Comparison of ENCODE assay signal across 9 cellular contexts in the genomic region with DNA sequence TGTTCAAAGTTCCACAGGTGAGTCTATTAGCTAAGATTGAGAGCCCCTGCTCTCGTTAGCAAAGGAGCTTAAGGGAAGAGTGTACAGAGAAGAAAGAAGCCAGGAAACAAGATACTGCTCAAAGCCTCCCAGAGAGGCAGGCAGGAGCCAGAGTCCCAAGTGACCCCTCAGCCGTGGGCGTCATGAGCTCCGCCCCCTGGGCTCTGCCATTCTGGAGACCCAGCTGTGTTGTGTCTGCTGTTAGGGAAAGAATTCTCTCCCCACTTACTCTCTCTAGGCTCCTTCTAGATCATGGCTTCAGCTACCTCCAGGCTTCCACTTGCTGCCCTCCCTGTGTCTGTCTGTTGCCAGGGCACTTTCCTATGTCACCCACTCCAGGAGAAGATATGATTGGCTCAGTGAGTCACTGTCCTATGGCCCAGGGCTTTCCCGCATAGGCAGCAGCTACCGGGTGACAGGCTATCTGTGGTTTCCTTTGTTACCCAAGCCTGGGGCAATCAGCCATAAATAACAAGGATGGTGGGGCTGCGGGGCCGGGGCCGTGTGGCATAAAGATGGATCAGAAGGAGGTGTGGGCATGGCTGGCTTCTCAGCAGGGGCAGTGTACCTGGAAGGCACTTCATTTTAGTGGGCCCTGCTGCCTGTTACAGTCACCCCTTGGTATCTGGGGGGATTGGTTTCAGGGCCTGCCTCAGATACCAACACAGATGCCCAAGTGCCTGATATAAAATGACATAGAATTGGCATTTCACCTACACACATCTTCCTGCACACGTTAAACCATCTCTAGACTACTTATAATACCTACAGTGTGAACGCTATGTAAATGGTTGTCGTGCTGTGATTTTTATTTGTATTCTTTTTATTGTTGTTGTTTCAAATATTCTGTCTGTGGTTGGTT.
DNase-seq lines count a peak whose midpoint lies in the region; ATAC-seq and TF ChIP-seq lines count a peak whose summit lies in the region.
"Had no signal": no experiment of that assay in that cellular context is flagged by ENCODE, and none has a peak within 500 bp of the region (broad histone marks: within the 10 kb centered on the region; RNA-seq: fewer than 3 reads in every experiment).

No MANE protein-coding gene starts in this region.

- peak overlapping the region; percentile 95 for H2AFZ ChIP-seq in neural progenitor cell (replicated peaks)

- TF ChIP-seq POLR2A in Peyer's patch (IDR thresholded peaks at IDR 0.05), result no peak

- H3K9ac ChIP-seq in neural progenitor cell, result no peak overlapping the region

- peak; percentile 94 for ATAC-seq in effector memory CD8-positive, alpha-beta T cell (replicated peaks)
- ATAC-seq in GM21447 (IDR thresholded peaks at IDR 0.05; ENCODE audit: unreplicated experiment) (no peak), GM18502 (IDR thresholded peaks at IDR 0.05; ENCODE audit: poor library complexity, unreplicated experiment) (no peak)

- peaks cover 4% of the 10 kb centered on the region for H3F3A ChIP-seq in neural progenitor cell (ENCODE audit: low read depth)

- peaks cover 21 to 26% of the 10 kb centered on the region in 2 donors for H3K4me1 Mint-ChIP-seq in effector memory CD8-positive, alpha-beta T cell (ENCODE audit: low read depth in 2 of 2)
- H3K4me1 Mint-ChIP-seq in neural progenitor cell, result peaks cover 8% of the 10 kb centered on the region

- POLR2A ChIA-PET in RWPE1 (lab: Yijun Ruan, JAX; ENCODE audit: low non-redundant PET), result no interaction called here

- H3K27me3 Mint-ChIP-seq in effector memory CD8-positive, alpha-beta T cell, result no peaks in the 10 kb centered on the region
- peaks cover 2% of the 10 kb centered on the region for H3K27me3 Mint-ChIP-seq in neural progenitor cell (ENCODE audit: insufficient read depth, low read depth)

- peak overlapping the region in 1 of 2 donors; percentile 30 for H3K4me3 Mint-ChIP-seq in effector memory CD8-positive, alpha-beta T cell
- no peak overlapping the region for H3K4me3 Mint-ChIP-seq in neural progenitor cell

- H4K20me1 ChIP-seq in neural progenitor cell (ENCODE audit: low read depth), result no peaks in the 10 kb centered on the region

- H3K9me3 Mint-ChIP-seq in effector memory CD8-positive, alpha-beta T cell, result no peaks in the 10 kb centered on the region
- no peaks in the 10 kb centered on the region for H3K9me3 Mint-ChIP-seq in neural progenitor cell

- no peaks in the 10 kb centered on the region for H3K79me2 ChIP-seq in neural progenitor cell (ENCODE audit: low read depth)

- peak overlapping the region; percentile 40 for H3K4me2 ChIP-seq in neural progenitor cell

- H3K27ac ChIP-seq in RWPE1 (no peak overlapping the region), neural progenitor cell (no peak overlapping the region), Peyer's patch (no peak overlapping the region)
- H3K27ac ChIP-seq: epithelial cell of prostate had no signal

- H3K27me3 ChIP-seq in neural progenitor cell (no peaks in the 10 kb centered on the region), Peyer's patch (no peaks in the 10 kb centered on the region)

- no peak for TF ChIP-seq CTCF in RWPE1 (conservative IDR thresholded peaks at IDR 0.05; ENCODE audit: low read depth)
- no peak for TF ChIP-seq CTCF in neural progenitor cell (IDR thresholded peaks at IDR 0.05)
- no peak for TF ChIP-seq CTCF in Peyer's patch (IDR thresholded peaks at IDR 0.05)

- H3K4me3 ChIP-seq in neural progenitor cell (no peak overlapping the region), Peyer's patch (no peak overlapping the region)

- H3K4me1 ChIP-seq in neural progenitor cell (peaks cover 15% of the 10 kb centered on the region), Peyer's patch (peaks cover 0 to 10% (median 0%) of the 10 kb centered on the region in 4 donors)

- H3K27ac Mint-ChIP-seq in effector memory CD8-positive, alpha-beta T cell, result peak overlapping the region; percentile 49 to 83
- H3K27ac Mint-ChIP-seq in neural progenitor cell, result peak overlapping the region; percentile 59

- H3K9me3 ChIP-seq in neural progenitor cell (ENCODE audit: low read depth) (no peaks in the 10 kb centered on the region), Peyer's patch (no peaks in the 10 kb centered on the region)

- H3K36me3 ChIP-seq in neural progenitor cell (no peaks in the 10 kb centered on the region), Peyer's patch (no peaks in the 10 kb centered on the region)

- CTCF ChIA-PET in RWPE1 (lab: Yijun Ruan, JAX), result interaction anchor here (0.7 kb wide), 1 partner anchor 10 kb away, joined by 3 read pairs; no protein-coding TSS in a partner anchor

- peak; percentile 70 for DNase-seq in HK-2 (ENCODE audit: unreplicated experiment)
- DNase-seq in RWPE1 (ENCODE audit: low spot score), result peak; percentile 9
- DNase-seq in effector memory CD8-positive, alpha-beta T cell, result peak; percentile 15 to 29 (median 19)
- peak; percentile 78 for DNase-seq in neural progenitor cell (ENCODE audit: low spot score)
- no peak for DNase-seq in Peyer's patch
- no peak for DNase-seq in NCI-H2081 (lab: John Stamatoyannopoulos, UW)

- H3K36me3 Mint-ChIP-seq in effector memory CD8-positive, alpha-beta T cell (ENCODE audit: insufficient read depth), result peaks cover 5% of the 10 kb centered on the region
- peaks cover 3% of the 10 kb centered on the region for H3K36me3 Mint-ChIP-seq in neural progenitor cell

Comparison
In these comparisons a context has a peak if more than half of its experiments do, and no peak if none do; other contexts are left out.
1. DNase-seq: peak in HK-2 (single experiment), RWPE1 (single experiment), effector memory CD8-positive, alpha-beta T cell (3 of 3) and neural progenitor cell (single experiment); none in Peyer's patch (0 of 3) and NCI-H2081 (0 of 2).